Comparison of ENCODE assay signal across 20 cellular contexts in the genomic region with DNA sequence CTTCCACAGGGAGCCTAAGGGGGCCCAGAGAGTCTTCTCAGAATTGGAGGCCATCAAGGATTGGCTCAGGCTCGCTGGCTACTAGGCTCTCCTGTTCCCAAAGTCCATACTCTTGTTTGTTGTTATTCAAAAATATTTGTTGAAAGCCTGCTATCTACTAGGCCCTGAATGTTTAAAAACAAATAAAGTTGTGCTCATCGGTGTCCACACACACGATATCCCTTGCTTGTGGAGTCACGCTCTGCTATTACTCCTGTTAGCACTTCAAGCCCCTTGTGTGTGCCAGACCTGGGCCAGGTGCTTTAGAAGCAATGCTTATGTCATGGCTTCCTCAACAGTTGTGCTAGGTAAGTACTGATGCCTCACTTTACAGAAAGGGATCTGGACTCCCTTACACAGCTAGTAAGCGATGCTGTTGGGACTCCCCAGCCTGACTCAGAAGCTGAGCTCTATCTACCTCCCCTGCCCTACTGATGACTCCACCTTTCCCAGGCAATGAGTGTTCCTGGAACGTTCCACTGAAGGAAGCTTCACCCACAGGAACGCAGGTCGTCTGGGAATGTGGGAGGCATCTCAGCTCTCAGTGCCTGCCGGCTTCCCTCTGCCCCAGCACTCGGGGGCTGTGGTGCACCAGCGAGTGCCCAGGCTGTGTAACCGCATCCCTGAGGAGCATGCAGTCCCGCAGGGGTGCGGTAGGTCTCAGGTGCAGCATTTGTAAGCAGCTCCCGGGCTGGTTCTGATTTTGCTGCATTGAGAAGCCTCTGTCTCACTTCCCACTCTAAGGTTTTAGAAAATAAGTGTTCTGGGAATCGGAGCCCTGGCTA. TPM values are rescaled to one million over a fixed set of nuclear protein-coding genes. Genes with fewer than 3 reads are reported as not detected.
DNase-seq lines count a peak whose midpoint lies in the region; ATAC-seq and TF ChIP-seq lines count a peak whose summit lies in the region.
"Not testable (repeated sequence)": the region's sequence is repeated elsewhere in the genome, so short reads cannot be mapped to it uniquely, and the experiment has no call there.
"Had no signal": no experiment of that assay in that cellular context is flagged by ENCODE, and none has a peak within 500 bp of the region (broad histone marks: within the 10 kb centered on the region; RNA-seq: fewer than 3 reads in every experiment).

No MANE protein-coding gene starts in this region.

- H3K23ac ChIP-seq in IMR-90 (ENCODE audit: low read depth, low read length): not testable (repeated sequence)

- not testable (repeated sequence) for H4K5ac ChIP-seq in IMR-90 (ENCODE audit: low read depth, low read length)

- not testable (repeated sequence) for H3K4me1 ChIP-seq in IMR-90 (ENCODE audit: control insufficient read depth, insufficient read depth, low read length); foreskin keratinocyte; lower lobe of right lung; smooth muscle cell (ENCODE audit: low read depth)

- not testable (repeated sequence) for BruUV-seq in IMR-90 (replicated peaks; lab: Mats Ljungman, UMichigan)
- TSS peak; percentile 15 for BruUV-seq in MCF 10A (replicated peaks; lab: Mats Ljungman, UMichigan)

- H3K27ac ChIP-seq in IMR-90 (ENCODE audit: insufficient read depth, low read length) (peak overlapping the region; percentile 59; the same call in 1 of the 2 replicates), foreskin keratinocyte (peak overlapping the region; percentile 100), smooth muscle cell (ENCODE audit: low read depth) (peak overlapping the region; percentile 95)
- not testable (repeated sequence) for H3K27ac ChIP-seq in lower lobe of right lung

- H2BK15ac ChIP-seq in IMR-90 (ENCODE audit: low read depth, low read length): not testable (repeated sequence)

- TF ChIP-seq RAD21 in IMR-90 (IDR thresholded peaks at IDR 0.05; ENCODE audit: low read length): not testable (repeated sequence)

- not testable (repeated sequence) for H2AFZ ChIP-seq in IMR-90 (replicated peaks; ENCODE audit: low read length, poor library complexity); smooth muscle cell (ENCODE audit: low read depth)

- H3F3A ChIP-seq in smooth muscle cell (ENCODE audit: low read depth): not testable (repeated sequence)

- H3K27ac Mint-ChIP-seq in MCF 10A (ENCODE audit: low read depth, unreplicated experiment): not testable (repeated sequence)

- not testable (repeated sequence) for H3K4me2 ChIP-seq in IMR-90 (ENCODE audit: low read depth, low read length); smooth muscle cell

- DNase-seq in AG09309 (ENCODE audit: low read depth) (peak; percentile 16), GM03348 (ENCODE audit: low spot score) (peak; percentile 16), IMR-90 (peak; percentile 58), SW 1271 (lab: John Stamatoyannopoulos, UW) (peak; percentile 44 to 54), foreskin keratinocyte (peak; percentile 79 to 96)
- not testable (repeated sequence) for DNase-seq in MCF 10A (ENCODE audit: unreplicated experiment); lower lobe of right lung; smooth muscle cell (lab: John Stamatoyannopoulos, UW; ENCODE audit: unreplicated experiment)

- H2BK20ac ChIP-seq in IMR-90 (ENCODE audit: low read depth, low read length): peak overlapping the region; percentile 89; the same call in 1 of the 2 replicates

- H3K9me3 Mint-ChIP-seq in MCF 10A (ENCODE audit: unreplicated experiment): not testable (repeated sequence)

- POLR2A ChIA-PET in IMR-90 (lab: Charles Lee; ENCODE audit: unreplicated experiment); MCF 10A (lab: Yijun Ruan, JAX): not testable (repeated sequence)

- dilution Hi-C loops in IMR-90 (cut with HindIII; ENCODE audit: low sequenced_read_pairs, unreplicated experiment): not testable (repeated sequence)

- not testable (repeated sequence) for TF ChIP-seq CTCF in AG09309 (IDR thresholded peaks at IDR 0.05; ENCODE audit: control insufficient read depth, insufficient read depth, low read depth, low read length, missing control alignments); IMR-90 (conservative IDR thresholded peaks at IDR 0.05; ENCODE audit: low read depth, low read length); MCF 10A (IDR thresholded peaks at IDR 0.05; ENCODE audit: unreplicated experiment); foreskin keratinocyte (conservative IDR thresholded peaks at IDR 0.05); lower lobe of right lung (IDR thresholded peaks at IDR 0.05); smooth muscle cell (IDR thresholded peaks at IDR 0.05; ENCODE audit: borderline replicate concordance, insufficient read depth, poor library complexity, severe bottlenecking)

- not testable (repeated sequence) for H3K14ac ChIP-seq in IMR-90 (replicated peaks; ENCODE audit: low read depth, low read length)

- not testable (repeated sequence) for H3K36me3 ChIP-seq in IMR-90 (ENCODE audit: control insufficient read depth, insufficient read depth, low read length); lower lobe of right lung; smooth muscle cell (ENCODE audit: low read depth)

- H4K8ac ChIP-seq in IMR-90 (ENCODE audit: low read depth in 2 of 2, low read length in 2 of 2): 0 out of 4 replicates have a peak overlapping the region, but pooled peaks of 1 of the 2 experiments have one; percentile 55

- H2AK9ac ChIP-seq in IMR-90 (replicated peaks; ENCODE audit: low read depth, low read length, poor library complexity): not testable (repeated sequence)

- peak overlapping the region; percentile 74; the same call in 1 of the 2 replicates for H2BK120ac ChIP-seq in IMR-90 (ENCODE audit: low read depth, low read length)

- in situ Hi-C loops in IMR-90 (cut with MboI; ENCODE audit: low sequenced_read_pairs): not testable (repeated sequence)

- not testable (repeated sequence) for H3K4me1 Mint-ChIP-seq in MCF 10A (ENCODE audit: insufficient read depth, unreplicated experiment)

- H4K20me1 ChIP-seq in IMR-90 (ENCODE audit: insufficient read depth, low read length); smooth muscle cell (ENCODE audit: low read depth): not testable (repeated sequence)

- H4K91ac ChIP-seq in IMR-90 (ENCODE audit: insufficient read depth, low read depth, low read length): peak overlapping the region; percentile 86

- not testable (repeated sequence) for H3K27me3 Mint-ChIP-seq in MCF 10A (ENCODE audit: insufficient read depth, unreplicated experiment)

- CTCF ChIA-PET in IMR-90 (lab: Yijun Ruan, JAX); MCF 10A (lab: Yijun Ruan, JAX): not testable (repeated sequence)

- not testable (repeated sequence) for TF ChIP-seq POLR2A in IMR-90 (IDR thresholded peaks at IDR 0.05; ENCODE audit: low read depth, low read length)

- H3K9me3 ChIP-seq in IMR-90 (ENCODE audit: control insufficient read depth, insufficient read depth, low read length); lower lobe of right lung; smooth muscle cell (replicated peaks; ENCODE audit: low read depth): not testable (repeated sequence)

- H3K4ac ChIP-seq in IMR-90 (ENCODE audit: low read depth, low read length): peak overlapping the region; percentile 86

- not testable (repeated sequence) for H3K79me1 ChIP-seq in IMR-90 (ENCODE audit: low read depth in 1 of 2, low read length in 2 of 2)

- intact Hi-C loops in IMR-90 (cut with micrococcal nuclease); MCF 10A (cut with micrococcal nuclease); lower lobe of right lung (cut with DNase I): not testable (repeated sequence)

- not testable (repeated sequence) for H2AK5ac ChIP-seq in IMR-90 (ENCODE audit: low read depth, low read length)

- H3K56ac ChIP-seq in IMR-90 (ENCODE audit: extremely low read depth, insufficient read depth, low read length): not testable (repeated sequence)

- not testable (repeated sequence) for H3K9ac ChIP-seq in IMR-90 (ENCODE audit: low read depth, low read length)
- peak overlapping the region; percentile 76 for H3K9ac ChIP-seq in smooth muscle cell (ENCODE audit: low read depth)

- H3K9me1 ChIP-seq in IMR-90 (ENCODE audit: insufficient read depth, low read length): not testable (repeated sequence)

- H3K79me2 ChIP-seq in smooth muscle cell (ENCODE audit: low read depth): not testable (repeated sequence)

- no CpG with 5 or more reads among the region's 16 CpGs for WGBS in IMR-90 (ENCODE audit: extremely low coverage in 2 of 2, insufficient read length in 1 of 2), 2 experiments
- 58% methylated on average over 10 of the region's 16 CpGs for WGBS in smooth muscle cell (ENCODE audit: low lambda C conversion rate)

- peak overlapping the region; percentile 74 for H2BK5ac ChIP-seq in IMR-90 (ENCODE audit: low read depth, low read length, poor library complexity, severe bottlenecking)

- peak overlapping the region; percentile 69; the same call in 1 of the 2 replicates for H3K18ac ChIP-seq in IMR-90 (ENCODE audit: low read depth, low read length)

- H3K36me3 Mint-ChIP-seq in MCF 10A (ENCODE audit: insufficient read depth, unreplicated experiment): peaks cover 13% of the 10 kb centered on the region

- H3K4me3 Mint-ChIP-seq in MCF 10A (ENCODE audit: unreplicated experiment): peak overlapping the region; percentile 28

- not testable (repeated sequence) for ATAC-seq in IMR-90 (ENCODE audit: low read depth)
- ATAC-seq in foreskin keratinocyte (peak; percentile 74), lower lobe of right lung (peak; percentile 13 to 65)

- H3K4me3 ChIP-seq in AG09309 (ENCODE audit: control insufficient read depth, low read depth, low read length); IMR-90 (ENCODE audit: insufficient read depth, low read depth, low read length); lower lobe of right lung; smooth muscle cell: not testable (repeated sequence)

- not testable (repeated sequence) for H3K27me3 ChIP-seq in IMR-90 (ENCODE audit: control insufficient read depth, insufficient read depth, low read length); foreskin keratinocyte; lower lobe of right lung (ENCODE audit: low read depth); smooth muscle cell (ENCODE audit: low read depth)

RNA-seq across cellular contexts. Expression of a gene that starts 10.7 kb away (rescaled TPM):
- total RNA-seq in IMR-90 (2012; rRNA removed) (not detected in 2 replicates), MCF 10A (2022) (not detected in 2 replicates), foreskin keratinocyte (0.92 TPM in 1 of 2 replicates, not detected in the other), lower lobe of right lung (not detected), smooth muscle cell (not detected in 2 replicates)
- polyA plus RNA-seq in IMR-90 (2012; rRNA removed) (not detected in 2 replicates), foreskin keratinocyte (0.84 TPM in 1 of 2 replicates, not detected in the other), smooth muscle cell (not detected in 2 replicates)
- not detected in 2 replicates for polyA plus RNA-seq in IMR-90 (2012; cell fraction: cytosol; rRNA removed)
- not detected in 2 replicates for polyA plus RNA-seq in IMR-90 (2012; cell fraction: nucleus; rRNA removed; ENCODE audit: low replicate concordance)
- total RNA-seq: activated T-helper 17 cell treated with anti-CD3 and anti-CD28 coated beads, Interleukin-2, amount 50 U/mL, for 72 hours; aorta; CD4-positive, alpha-beta T cell; gastrocnemius medialis; K562; kidney; mesenteric fat pad; naive thymus-derived CD4-positive, alpha-beta T cell; occipital lobe; Right ventricle myocardium superior; subcutaneous adipose tissue; ureter had no signal
- polyA plus RNA-seq: K562; naive thymus-derived CD4-positive, alpha-beta T cell had no signal
